Comparison of ENCODE assay signal across 1 cellular context in the genomic region with DNA sequence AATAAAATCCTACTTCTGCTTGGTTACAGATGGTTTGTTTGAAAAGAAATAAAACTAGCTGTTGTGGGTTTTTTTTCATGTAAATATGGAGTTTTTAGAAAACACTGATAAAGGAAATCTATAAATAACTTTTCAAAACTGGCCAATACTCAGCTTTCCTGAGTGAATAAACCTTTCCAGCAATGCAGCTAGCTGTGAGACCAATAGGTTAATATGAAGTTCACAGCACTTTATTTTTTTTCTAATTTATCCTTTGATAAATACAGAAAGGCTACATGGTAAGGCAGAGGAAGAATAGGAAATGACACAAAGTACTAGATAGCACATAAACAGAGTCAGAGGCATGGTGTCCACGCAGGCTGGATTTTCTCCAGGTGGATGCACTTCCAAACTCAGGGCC.
TF ChIP-seq lines count a peak whose summit lies in the region.

No MANE protein-coding gene starts in this region.

TF ChIP-seq in H1, 55 proteins besides CTCF, POLR2A, EP300 and RAD21:
- no peak for TF ChIP-seq HDAC6 (IDR thresholded peaks at IDR 0.05; ENCODE audit: low read depth, low read length)
- no peak for TF ChIP-seq TBP (IDR thresholded peaks at IDR 0.05; ENCODE audit: low read depth, low read length)
- TF ChIP-seq SP4 (IDR thresholded peaks at IDR 0.05; ENCODE audit: low read length): no peak
- no peak for TF ChIP-seq SAP30 (IDR thresholded peaks at IDR 0.05; ENCODE audit: insufficient read depth, insufficient replicate concordance, low read length)
- TF ChIP-seq GABPA (IDR thresholded peaks at IDR 0.05; ENCODE audit: borderline replicate concordance, insufficient read depth, low read length): no peak
- TF ChIP-seq CHD2 (IDR thresholded peaks at IDR 0.05; ENCODE audit: low read length): no peak
- TF ChIP-seq TAF7 (optimal IDR thresholded peaks at IDR 0.05; ENCODE audit: borderline replicate concordance, low read depth, low read length): no peak
- no peak for TF ChIP-seq KDM4A (IDR thresholded peaks at IDR 0.05; ENCODE audit: low read depth, low read length, severe bottlenecking)
